In the genomic region with DNA sequence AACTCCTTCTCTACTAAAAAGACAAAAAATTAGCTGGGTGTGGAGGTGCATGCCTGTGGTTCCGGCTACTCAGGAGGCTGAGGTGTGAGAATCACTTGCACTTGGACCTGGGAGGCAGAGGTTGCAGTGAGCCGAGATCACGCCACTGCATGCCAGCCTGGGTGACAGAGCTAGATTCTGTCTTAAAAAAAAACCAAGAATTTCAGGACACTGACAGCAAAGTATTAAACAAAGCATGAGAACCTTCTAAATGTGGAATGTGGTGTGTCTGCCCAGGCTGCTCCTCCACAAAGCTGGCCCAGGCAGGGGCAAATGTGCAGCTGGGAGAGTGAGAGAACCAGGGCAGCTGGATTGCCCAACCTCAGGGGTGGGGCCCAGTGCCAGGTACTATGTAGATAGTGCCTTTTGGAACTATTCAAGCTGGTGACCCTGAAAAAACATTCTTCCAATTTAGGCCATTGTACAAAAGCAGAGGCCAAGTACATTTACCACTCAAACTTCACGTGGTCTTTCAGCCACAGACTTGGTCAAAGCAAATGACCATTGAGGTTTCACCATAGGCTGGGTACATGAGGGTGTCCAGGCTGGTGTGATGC, we compare ENCODE assay signal across 19 cellular contexts. TPM values are rescaled to one million over a fixed set of nuclear protein-coding genes. Genes with fewer than 3 reads are reported as not detected.
A peak's percentile ranks its signal among the peaks of the same experiment; 100 is the strongest.
DNase-seq lines count a peak whose midpoint lies in the region; ATAC-seq, FAIRE-seq and TF ChIP-seq lines count a peak whose summit lies in the region.
"Had no signal": no experiment of that assay in that cellular context is flagged by ENCODE, and none has a peak within 500 bp of the region (broad histone marks: within the 10 kb centered on the region; RNA-seq: fewer than 3 reads in every experiment).

No MANE protein-coding gene starts in this region.

- WGBS in A549 (ENCODE audit: missing lambda C conversion rate): 50% methylated on average over 4 of the region's 4 CpGs

- no peak overlapping the region for H3K4me3 ChIP-seq in A549
- H3K4me3 ChIP-seq: cardiac muscle cell, gastroesophageal sphincter, upper lobe of left lung had no signal

- ATAC-seq in A549 (peak; percentile 49 to 59; a peak in 5 of 6 replicates), esophagus mucosa (peak; percentile 92), omental fat pad (ENCODE audit: low FRiP score) (no peak), HG03139 (IDR thresholded peaks at IDR 0.05; ENCODE audit: unreplicated experiment) (no peak)
- ATAC-seq: gastroesophageal sphincter had no signal

- TF ChIP-seq RAD21 in A549 (conservative IDR thresholded peaks at IDR 0.05 in 1 of 2, IDR thresholded peaks at IDR 0.05 in 1 of 2): no peak

- peaks cover 43% of the 10 kb centered on the region for H3K9me3 ChIP-seq in A549
- H3K9me3 ChIP-seq: gastroesophageal sphincter, upper lobe of left lung had no signal

- no peak for FAIRE-seq in A549 (lab: Jason Lieb, UNC)
- FAIRE-seq in RCC 7860 (lab: Jason Lieb, UNC): peak; percentile 79

- TF ChIP-seq CTCF in A549 (IDR thresholded peaks at IDR 0.05) (no peak), omental fat pad (IDR thresholded peaks at IDR 0.05) (no peak)

- CTCF ChIA-PET in A549 (lab: Yijun Ruan, JAX): interaction anchor here (1.0 to 2.2 kb wide), 5 partner anchors 9 to 257 kb away, joined by 4 to 11 read pairs (median 6); no protein-coding TSS in a partner anchor

- peak overlapping the region; percentile 98 to 100 for H3K27ac ChIP-seq in A549
- H3K27ac ChIP-seq: cardiac muscle cell, gastroesophageal sphincter, upper lobe of left lung had no signal

- TF ChIP-seq POLR2A in A549 (IDR thresholded peaks at IDR 0.05; ENCODE audit: low read length): no peak

- peak overlapping the region; percentile 47; the same call in 2 of the 3 replicates for H3K4me2 ChIP-seq in A549

- POLR2A ChIA-PET in A549 (lab: Yijun Ruan, JAX): interaction anchor here (1.1 to 2.1 kb wide), 3 partner anchors 127 to 149 kb away, joined by 3 to 7 read pairs (median 5); partner anchors contain the start of gene USP40

- DNase-seq in A549 (ENCODE audit: low read depth in 1 of 2, low spot score in 1 of 2) (peak in 1 of 2 experiments; percentile 70), RCC 7860 (ENCODE audit: low spot score) (peak; percentile 52), myocyte (ENCODE audit: low read depth) (peak; percentile 7), NCI-H510A (lab: John Stamatoyannopoulos, UW) (no peak), NCI-H2029 treated with DMSO at 0.1 percent for 48 hours (lab: John Stamatoyannopoulos, UW) (no peak), omental fat pad (ENCODE audit: low spot score) (no peak)
- DNase-seq: activated T-cell treated with anti-CD3 and anti-CD28 coated beads for 4 hours, H7, MV-4-11, NCI-H2081 treated with DMSO at 0.1 percent for 48 hours, NCI-H748 treated with DMSO at 0.1 percent for 48 hours had no signal

- TF ChIP-seq EP300 in A549 (IDR thresholded peaks at IDR 0.05): 0 out of 5 replicates have a peak, but pooled peaks of 1 of the 2 experiments have one; percentile 16

- peaks cover 58% of the 10 kb centered on the region for H3K4me1 ChIP-seq in A549
- H3K4me1 ChIP-seq: gastroesophageal sphincter, upper lobe of left lung had no signal

TF ChIP-seq in A549, 52 proteins besides CTCF, POLR2A, EP300 and RAD21 (continues in another document):
- peak; percentile 16; the same call in 1 of the 2 replicates for TF ChIP-seq HOXB5 (CRISPR knock-in tag; IDR thresholded peaks at IDR 0.05)
- TF ChIP-seq, protein P1, sequence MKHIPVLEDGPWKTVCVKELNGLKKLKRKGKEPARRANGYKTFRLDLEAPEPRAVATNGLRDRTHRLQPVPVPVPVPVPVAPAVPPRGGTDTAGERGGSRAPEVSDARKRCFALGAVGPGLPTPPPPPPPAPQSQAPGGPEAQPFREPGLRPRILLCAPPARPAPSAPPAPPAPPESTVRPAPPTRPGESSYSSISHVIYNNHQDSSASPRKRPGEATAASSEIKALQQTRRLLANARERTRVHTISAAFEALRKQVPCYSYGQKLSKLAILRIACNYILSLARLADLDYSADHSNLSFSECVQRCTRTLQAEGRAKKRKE (CRISPR knock-in tag; IDR thresholded peaks at IDR 0.05; ENCODE audit: low read depth): peak; percentile 67
- 0 out of 2 replicates have a peak, but pooled peaks have one; percentile 7 for TF ChIP-seq NPAS2 (CRISPR knock-in tag; IDR thresholded peaks at IDR 0.05; ENCODE audit: borderline replicate concordance)
- no peak for TF ChIP-seq TFCP2L1 (CRISPR knock-in tag; IDR thresholded peaks at IDR 0.05)
- TF ChIP-seq, protein P2, sequence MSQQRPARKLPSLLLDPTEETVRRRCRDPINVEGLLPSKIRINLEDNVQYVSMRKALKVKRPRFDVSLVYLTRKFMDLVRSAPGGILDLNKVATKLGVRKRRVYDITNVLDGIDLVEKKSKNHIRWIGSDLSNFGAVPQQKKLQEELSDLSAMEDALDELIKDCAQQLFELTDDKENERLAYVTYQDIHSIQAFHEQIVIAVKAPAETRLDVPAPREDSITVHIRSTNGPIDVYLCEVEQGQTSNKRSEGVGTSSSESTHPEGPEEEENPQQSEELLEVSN (IDR thresholded peaks at IDR 0.05; ENCODE audit: borderline replicate concordance, low read depth): peak; percentile 32; the same call in 1 of the 2 replicates
- TF ChIP-seq SREBF2 (IDR thresholded peaks at IDR 0.05): no peak
- no peak for TF ChIP-seq POLR2AphosphoS2 (conservative IDR thresholded peaks at IDR 0.05; ENCODE audit: low read length)
- TF ChIP-seq HOXA7 (CRISPR knock-in tag; IDR thresholded peaks at IDR 0.05): peak; percentile 49; the same call in 1 of the 2 replicates
- 0 out of 3 replicates have a peak, but pooled peaks have one; percentile 22 for TF ChIP-seq BCL3 (IDR thresholded peaks at IDR 0.05)
- peak; percentile 39; the same call in 1 of the 2 replicates for TF ChIP-seq HOXB13 (CRISPR knock-in tag; IDR thresholded peaks at IDR 0.05; ENCODE audit: low read depth)
- peak; percentile 75 to 87; a peak in 3 of 4 replicates for TF ChIP-seq CEBPB (IDR thresholded peaks at IDR 0.05)

RNA-seq across cellular contexts. Expression of gene UGT1A5, which starts 6.7 kb away (rescaled TPM):
- polyA plus RNA-seq in A549 (2011; rRNA removed) (0.05 TPM in 1 of 2 replicates, not detected in the other), A549 (2017; fragmentation: RNase III; extraction: RNeasy Plus Mini Kit Qiagen cat#74134 plus additional on column Dnase treatment) (0.12 TPM in 1 of 3 replicates, not detected in the others)
- 0.03 and 0.04 TPM in 2 replicates for polyA plus RNA-seq in A549 (2012; cell fraction: cytosol; rRNA removed)
- 0.02 TPM in 1 of 2 replicates, not detected in the other for polyA plus RNA-seq in A549 (2012; cell fraction: nucleus; rRNA removed)
- 1.1 and 1.2 TPM in 2 replicates for polyA minus RNA-seq in A549 (2011; rRNA and poly(A)+ RNA removed)
- total RNA-seq in esophagus mucosa (0.68 TPM), myocyte (not detected in 2 replicates), omental fat pad (not detected)
- not detected for polyA plus RNA-seq in myocyte (2012)
- total RNA-seq: A673, cardiac muscle cell, G401, gastroesophageal sphincter, H7, skeletal muscle tissue had no signal
- polyA plus RNA-seq: cardiac muscle cell had no signal

RNA-seq across cellular contexts. Expression of gene UGT1A4, which starts 12.5 kb away (rescaled TPM):
- polyA plus RNA-seq in A549 (2011; rRNA removed): 0.09 and 0.13 TPM in 2 replicates
- polyA plus RNA-seq in A549 (2012; cell fraction: cytosol; rRNA removed): 0.10 and 0.20 TPM in 2 replicates
- 0.30 and 0.43 TPM in 2 replicates for polyA plus RNA-seq in A549 (2012; cell fraction: nucleus; rRNA removed)
- 0.05 to 0.14 TPM (median 0.12 TPM) in 3 replicates for polyA plus RNA-seq in A549 (2017; fragmentation: RNase III; extraction: RNeasy Plus Mini Kit Qiagen cat#74134 plus additional on column Dnase treatment)
- polyA minus RNA-seq in A549 (2011; rRNA and poly(A)+ RNA removed): 1.4 and 1.6 TPM in 2 replicates
- 0.80 TPM for total RNA-seq in esophagus mucosa
- not detected in 2 replicates for total RNA-seq in myocyte
- not detected for polyA plus RNA-seq in myocyte (2012)
- total RNA-seq in omental fat pad: not detected
- total RNA-seq: cardiac muscle cell, G401, H7, skeletal muscle tissue had no signal
- polyA plus RNA-seq: cardiac muscle cell had no signal

RNA-seq across cellular contexts. Expression of gene UGT1A6, which starts 13.3 kb away (rescaled TPM):
- polyA plus RNA-seq in A549 (2011; rRNA removed) (3.5 and 5.5 TPM in 2 replicates), A549 (2017; fragmentation: RNase III; extraction: RNeasy Plus Mini Kit Qiagen cat#74134 plus additional on column Dnase treatment) (2.0 to 2.9 TPM (median 2.5 TPM) in 3 replicates)
- 0.63 and 0.67 TPM in 2 replicates for polyA plus RNA-seq in A549 (2012; cell fraction: cytosol; rRNA removed)
- polyA plus RNA-seq in A549 (2012; cell fraction: nucleus; rRNA removed): 1.3 and 2.8 TPM in 2 replicates
- 4.1 and 4.9 TPM in 2 replicates for polyA minus RNA-seq in A549 (2011; rRNA and poly(A)+ RNA removed)
- total RNA-seq in esophagus mucosa (11.2 TPM), myocyte (not detected in 2 replicates), omental fat pad (under 1 TPM in 1 of 4 donors, not detected in 3; 0.82 TPM)
- not detected for polyA plus RNA-seq in myocyte (2012)
- total RNA-seq: A673, cardiac muscle cell, G401, H7 had no signal
- polyA plus RNA-seq: cardiac muscle cell had no signal

RNA-seq across cellular contexts. Expression of gene UGT1A3, which starts 22.8 kb away (rescaled TPM):
- polyA plus RNA-seq in A549 (2011; rRNA removed) (0.39 and 0.49 TPM in 2 replicates), A549 (2017; fragmentation: RNase III; extraction: RNeasy Plus Mini Kit Qiagen cat#74134 plus additional on column Dnase treatment) (0.08 to 0.23 TPM (median 0.17 TPM) in 3 replicates)
- polyA plus RNA-seq in A549 (2012; cell fraction: cytosol; rRNA removed): 0.05 and 0.06 TPM in 2 replicates
- 0.07 and 0.09 TPM in 2 replicates for polyA plus RNA-seq in A549 (2012; cell fraction: nucleus; rRNA removed)
- polyA minus RNA-seq in A549 (2011; rRNA and poly(A)+ RNA removed): 0.62 and 0.73 TPM in 2 replicates
- total RNA-seq in esophagus mucosa (0.28 TPM), myocyte (not detected in 2 replicates), omental fat pad (not detected)
- not detected for polyA plus RNA-seq in myocyte (2012)
- total RNA-seq: A673, cardiac muscle cell, G401, gastroesophageal sphincter, H7, skeletal muscle tissue had no signal
- polyA plus RNA-seq: cardiac muscle cell had no signal

RNA-seq across cellular contexts. Expression of gene UGT1A7, which starts 24.3 kb away (rescaled TPM):
- polyA plus RNA-seq in A549 (2011; rRNA removed) (8.9 and 10.0 TPM in 2 replicates), A549 (2017; fragmentation: RNase III; extraction: RNeasy Plus Mini Kit Qiagen cat#74134 plus additional on column Dnase treatment) (6.9 to 9.8 TPM (median 9.3 TPM) in 3 replicates)
- polyA plus RNA-seq in A549 (2012; cell fraction: cytosol; rRNA removed): 0.93 and 1.1 TPM in 2 replicates
- 1.2 and 2.3 TPM in 2 replicates for polyA plus RNA-seq in A549 (2012; cell fraction: nucleus; rRNA removed)
- polyA minus RNA-seq in A549 (2011; rRNA and poly(A)+ RNA removed): 3.8 and 5.9 TPM in 2 replicates
- total RNA-seq in esophagus mucosa (13.9 TPM), myocyte (not detected in 2 replicates), omental fat pad (not detected)
- polyA plus RNA-seq in myocyte (2012): not detected
- total RNA-seq: A673, cardiac muscle cell, G401, H7, skeletal muscle tissue, upper lobe of left lung had no signal
- polyA plus RNA-seq: cardiac muscle cell had no signal

Comparison
In these comparisons a context has a peak if more than half of its experiments do, and no peak if none do; other contexts are left out.
1. ATAC-seq: peak in A549 (2 of 2) and esophagus mucosa (single experiment); none in omental fat pad (single experiment) and HG03139 (single experiment).
2. DNase-seq: peak in RCC 7860 (single experiment) and myocyte (single experiment); none in NCI-H510A (single experiment), NCI-H2029 treated with DMSO at 0.1 percent for 48 hours (single experiment) and omental fat pad (single experiment).